In genomic region chr7:128826916-128827247, GRCh38 we compare ENCODE assay signal across 25 cellular contexts. TPM values are rescaled to one million over a fixed set of nuclear protein-coding genes. Genes with fewer than 3 reads are reported as not detected.
DNase-seq lines count a peak whose midpoint lies in the region; ATAC-seq and TF ChIP-seq lines count a peak whose summit lies in the region.
"Had no signal": no experiment of that assay in that cellular context is flagged by ENCODE, and none has a peak within 500 bp of the region (broad histone marks: within the 10 kb centered on the region; RNA-seq: fewer than 3 reads in every experiment).

No MANE protein-coding gene starts in this region.

- ATAC-seq in WTC11 (no peak), right cardiac atrium (no peak)
- ATAC-seq: activated naive CD4-positive, alpha-beta T cell treated with anti-CD3 and anti-CD28 coated beads, Interleukin-2, amount 50 U/mL, for 72 hours; natural killer cell; stimulated activated naive CD8-positive, alpha-beta T cell treated with anti-CD3 and anti-CD28 coated beads, Interleukin-15, Interleukin-2, amounts not matched to agents 100 U/mL and 50 U/mL, for 24 hours had no signal

- H3K27ac ChIP-seq in HEK293 (ENCODE audit: extremely low read depth, low read depth, low read length) = no peak overlapping the region
- peak overlapping the region; percentile 95 for H3K27ac ChIP-seq in right cardiac atrium (ENCODE audit: low read length)
- H3K27ac ChIP-seq in skeletal muscle tissue (ENCODE audit: low read depth, low read length) = peak overlapping the region; percentile 97
- H3K27ac ChIP-seq in caudate nucleus (ENCODE audit: low read depth, low read length) = no peak overlapping the region
- H3K27ac ChIP-seq: breast epithelium had no signal

- CTCF ChIA-PET in HEK293 (lab: Yijun Ruan, JAX) (interaction anchor here (0.6 to 0.7 kb wide), 3 partner anchors 16 to 382 kb away, joined by 3 to 4 read pairs (median 4); no protein-coding TSS in a partner anchor), WTC11 (lab: Charles Lee) (interaction anchor here (0.7 to 1.2 kb wide), 3 partner anchors 36 to 129 kb away, joined by 3 to 6 read pairs (median 3); no protein-coding TSS in a partner anchor)

- DNase-seq in WTC11 (ENCODE audit: low spot score) (no peak), right cardiac atrium (no peak), caudate nucleus (lab: John Stamatoyannopoulos, UW) (no peak), NCI-H2029 (lab: John Stamatoyannopoulos, UW) (no peak), GM20000 (ENCODE audit: low spot score) (no peak)
- DNase-seq: activated CD8-positive, alpha-beta memory T cell treated with anti-CD3 and anti-CD28 coated beads for 24 hours; AML-193; COR-L47; head of caudate nucleus; Karpas-422; natural killer cell; NCI-H1092 treated with DMSO at 0.1 percent for 48 hours; NCI-H526 treated with DMSO at 0.1 percent for 48 hours; stimulated activated CD4-positive, alpha-beta T cell treated with anti-CD3 and anti-CD28 coated beads, Interleukin-1b, Interleukin-23, amount 100 ng/mL, for 48 hours; stimulated activated naive CD8-positive, alpha-beta T cell treated with anti-CD3 and anti-CD28 coated beads, Interleukin-15, Interleukin-2, amounts not matched to agents 100 U/mL and 50 U/mL, for 24 hours had no signal

- intact Hi-C loops in right cardiac atrium (cut with DNase I) = no loop called here

- H3K9me3 ChIP-seq in HEK293 (ENCODE audit: control insufficient read depth, insufficient read depth, low read depth, low read length) = no peaks in the 10 kb centered on the region
- H3K9me3 ChIP-seq in right cardiac atrium (ENCODE audit: control insufficient read depth, low read length) = no peaks in the 10 kb centered on the region
- no peaks in the 10 kb centered on the region for H3K9me3 ChIP-seq in skeletal muscle tissue (ENCODE audit: control insufficient read depth in 3 of 3, low read length in 3 of 3)
- H3K9me3 ChIP-seq: breast epithelium had no signal

- no peaks in the 10 kb centered on the region for H3K36me3 Mint-ChIP-seq in WTC11
- H3K36me3 Mint-ChIP-seq: activated naive CD4-positive, alpha-beta T cell treated with anti-CD3 and anti-CD28 coated beads, Interleukin-2, amount 50 U/mL, for 72 hours; natural killer cell had no signal

- no peak overlapping the region for H3K4me3 ChIP-seq in HEK293 (ENCODE audit: low read depth, low read length)
- H3K4me3 ChIP-seq in right cardiac atrium (ENCODE audit: low read length) = no peak overlapping the region
- H3K4me3 ChIP-seq in skeletal muscle tissue (ENCODE audit: low read length in 3 of 3) = peak overlapping the region in 1 of 3 donors; percentile 63
- H3K4me3 ChIP-seq: breast epithelium had no signal

- TF ChIP-seq CTCF in HEK293 (tag by site-specific recombination; IDR thresholded peaks at IDR 0.05) (no peak), WTC11 (IDR thresholded peaks at IDR 0.05) (no peak), GM20000 (IDR thresholded peaks at IDR 0.05; ENCODE audit: extremely low read depth, missing control alignments) (no peak)

- POLR2A ChIA-PET in HEK293 (lab: Yijun Ruan, JAX) = interaction anchor here (2.3 kb wide), 2 partner anchors 36 kb away, joined by 5 to 7 read pairs; partner anchors contain the start of gene ATP6V1F
- POLR2A ChIA-PET in WTC11 (lab: Charles Lee) = interaction anchor here (0.7 kb wide), 2 partner anchors 21 to 42 kb away, joined by 3 read pairs; no protein-coding TSS in a partner anchor

- no peaks in the 10 kb centered on the region for H3K4me1 ChIP-seq in HEK293 (ENCODE audit: control insufficient read depth, insufficient read depth, low read length)
- peaks cover 3% of the 10 kb centered on the region for H3K4me1 ChIP-seq in right cardiac atrium (ENCODE audit: control insufficient read depth, insufficient read depth, low read length)
- peaks cover 37 to 69% (median 39%) of the 10 kb centered on the region in 3 donors for H3K4me1 ChIP-seq in skeletal muscle tissue (ENCODE audit: control insufficient read depth in 3 of 3, insufficient read depth in 3 of 3, low read length in 3 of 3)
- H3K4me1 ChIP-seq: breast epithelium had no signal

- peak overlapping the region; percentile 57 for H3K27ac Mint-ChIP-seq in WTC11
- H3K27ac Mint-ChIP-seq: activated naive CD4-positive, alpha-beta T cell treated with anti-CD3 and anti-CD28 coated beads, Interleukin-2, amount 50 U/mL, for 72 hours; natural killer cell; T-helper 2 cell treated with Interferon-gamma antibody and Interleukin-4, amounts not matched to agents 5 μg/mL and 100 μg/mL, for 36 hours had no signal

- H3K36me3 ChIP-seq in HEK293 (ENCODE audit: control insufficient read depth in 2 of 2, insufficient read depth in 1 of 2, low read length in 2 of 2) (no peaks in the 10 kb centered on the region), skeletal muscle tissue (ENCODE audit: control insufficient read depth in 3 of 3, insufficient read depth in 3 of 3, low read length in 3 of 3) (peaks cover 0 to 13% (median 0%) of the 10 kb centered on the region in 3 donors)
- H3K36me3 ChIP-seq: breast epithelium had no signal

- H3K27me3 Mint-ChIP-seq in WTC11 (ENCODE audit: low read depth) = peaks cover 31% of the 10 kb centered on the region

- H3K4me1 Mint-ChIP-seq in WTC11 = peaks cover 19% of the 10 kb centered on the region

- 78% methylated on average over 1 of the region's 1 CpG for WGBS in right cardiac atrium

- H3K9me3 Mint-ChIP-seq in WTC11 = no peaks in the 10 kb centered on the region
- H3K9me3 Mint-ChIP-seq: activated naive CD4-positive, alpha-beta T cell treated with anti-CD3 and anti-CD28 coated beads, Interleukin-2, amount 50 U/mL, for 72 hours; H9; natural killer cell; T-helper 2 cell treated with Interferon-gamma antibody and Interleukin-4, amounts not matched to agents 5 μg/mL and 100 μg/mL, for 36 hours had no signal

- H3K27me3 ChIP-seq in right cardiac atrium (ENCODE audit: control insufficient read depth, insufficient read depth) = no peaks in the 10 kb centered on the region
- no peaks in the 10 kb centered on the region for H3K27me3 ChIP-seq in skeletal muscle tissue (ENCODE audit: control insufficient read depth in 3 of 3, insufficient read depth in 3 of 3, low read length in 3 of 3)

- H3K4me3 Mint-ChIP-seq in WTC11 = no peak overlapping the region
- H3K4me3 Mint-ChIP-seq: H9; natural killer cell; T-helper 2 cell treated with Interferon-gamma antibody and Interleukin-4, amounts not matched to agents 5 μg/mL and 100 μg/mL, for 36 hours had no signal

- H3K9ac ChIP-seq in skeletal muscle tissue (ENCODE audit: low read depth in 1 of 3, low read length in 3 of 3) = peak overlapping the region; percentile 48 to 80 (median 77)

TF ChIP-seq in HEK293, 187 proteins besides CTCF, POLR2A, EP300 and RAD21 (continues in another document):
- TF ChIP-seq ZNF114 (tag by site-specific recombination; IDR thresholded peaks at IDR 0.05) = no peak

TF ChIP-seq in WTC11, 78 proteins besides CTCF, POLR2A, EP300 and RAD21 (continues in another document):
- no peak for TF ChIP-seq ZMAT4 (CRISPR knock-in tag; IDR thresholded peaks at IDR 0.05)
- TF ChIP-seq USF1 (CRISPR knock-in tag; IDR thresholded peaks at IDR 0.05) = no peak
- no peak for TF ChIP-seq KAT7 (CRISPR knock-in tag; IDR thresholded peaks at IDR 0.05; ENCODE audit: borderline replicate concordance)
- no peak for TF ChIP-seq ZNF263 (CRISPR knock-in tag; IDR thresholded peaks at IDR 0.05; ENCODE audit: low read depth)
- TF ChIP-seq IRF2 (CRISPR knock-in tag; IDR thresholded peaks at IDR 0.05; ENCODE audit: borderline replicate concordance, low read depth) = no peak
- TF ChIP-seq FOXP1 (CRISPR knock-in tag; IDR thresholded peaks at IDR 0.05; ENCODE audit: borderline replicate concordance) = no peak
- TF ChIP-seq HMGXB4 (CRISPR knock-in tag; IDR thresholded peaks at IDR 0.05) = no peak
- TF ChIP-seq MXD4 (CRISPR knock-in tag; IDR thresholded peaks at IDR 0.05; ENCODE audit: borderline replicate concordance) = no peak
- TF ChIP-seq JAZF1 (CRISPR knock-in tag; IDR thresholded peaks at IDR 0.05) = no peak

RNA-seq across cellular contexts. Expression of gene FLNC, which starts 3.3 kb away (rescaled TPM):
- 6.3 to 8.0 TPM (median 6.8 TPM) in 3 replicates for total RNA-seq in WTC11 (2021)
- 100 to 1,000 TPM; 244 to 358 (median 285) TPM for total RNA-seq in right cardiac atrium
- polyA plus RNA-seq in right cardiac atrium = 216 TPM
- 611 TPM for total RNA-seq in skeletal muscle tissue

RNA-seq across cellular contexts. Expression of gene CCDC136, which starts 35.1 kb away (rescaled TPM):
- total RNA-seq in WTC11 (2021) (47.4 to 51.0 TPM (median 49.5 TPM) in 3 replicates), right cardiac atrium (1 to 10 TPM; 2.5 to 6.9 (median 5.4) TPM), skeletal muscle tissue (4.7 TPM)
- 5.7 TPM for polyA plus RNA-seq in right cardiac atrium

RNA-seq across cellular contexts. Expression of gene ATP6V1F, which starts 35.8 kb away (rescaled TPM):
- 117 to 121 TPM (median 120 TPM) in 3 replicates for total RNA-seq in WTC11 (2021)
- 100 to 1,000 TPM; 127 to 139 (median 134) TPM for total RNA-seq in right cardiac atrium
- polyA plus RNA-seq in right cardiac atrium = 224 TPM
- total RNA-seq in skeletal muscle tissue = 66.3 TPM

RNA-seq across cellular contexts. Expression of gene OPN1SW, which starts 51.3 kb away (rescaled TPM):
- total RNA-seq in WTC11 (2021) (not detected in 3 replicates), right cardiac atrium (not detected), skeletal muscle tissue (not detected)
- polyA plus RNA-seq in right cardiac atrium = not detected
- total RNA-seq: activated naive CD4-positive, alpha-beta T cell treated with anti-CD3 and anti-CD28 coated beads, Interleukin-2, amount 50 U/mL, for 72 hours; breast epithelium; dermis microvascular lymphatic vessel endothelial cell; epithelial cell of proximal tubule; H9; natural killer cell; renal cortical epithelial cell; SK-MEL-5 had no signal

Comparison
In these comparisons a context has a peak if more than half of its experiments do, and no peak if none do; other contexts are left out.
1. H3K27ac ChIP-seq: peak in right cardiac atrium (single experiment) and skeletal muscle tissue (single experiment); none in HEK293 (single experiment) and caudate nucleus (single experiment).
2. RNA of gene FLNC, which starts 3.3 kb away (total RNA-seq): 611 TPM in skeletal muscle tissue (single experiment) and 244 to 358 TPM in right cardiac atrium; 6.3 to 8.0 TPM in WTC11; every median in the first group is over 10 times any median in the second.